1 cellular context compared by ENCODE assay signal in the genomic region with DNA sequence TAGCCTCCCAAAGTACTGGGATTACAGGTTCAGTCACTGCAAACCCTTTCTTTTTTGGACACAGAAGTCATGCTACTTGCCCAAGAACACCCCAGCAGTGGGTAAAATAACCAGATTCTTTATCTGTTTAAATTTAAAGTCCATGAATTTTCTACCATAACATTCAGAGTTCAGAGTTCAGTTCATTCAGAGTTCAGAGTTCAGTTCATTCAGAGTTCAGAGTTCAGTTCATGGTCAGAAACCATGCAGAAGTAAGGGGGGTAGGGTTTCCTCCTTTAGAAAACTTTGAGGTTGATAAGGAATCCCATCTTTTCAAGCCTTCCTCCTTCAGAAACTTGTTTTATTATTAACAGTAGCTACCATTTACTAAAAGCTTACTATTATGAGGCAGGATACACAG.
TF ChIP-seq lines count a peak whose summit lies in the region.

No MANE protein-coding gene starts in this region.

TF ChIP-seq in SK-N-SH treated with all-trans-retinoic acid at 6 μM for 48 hours, 23 proteins besides CTCF, POLR2A, EP300 and RAD21 (continued from another document):
- TF ChIP-seq GLIS3 (CRISPR knock-in tag; IDR thresholded peaks at IDR 0.05): no peak
- TF ChIP-seq, protein P1, sequence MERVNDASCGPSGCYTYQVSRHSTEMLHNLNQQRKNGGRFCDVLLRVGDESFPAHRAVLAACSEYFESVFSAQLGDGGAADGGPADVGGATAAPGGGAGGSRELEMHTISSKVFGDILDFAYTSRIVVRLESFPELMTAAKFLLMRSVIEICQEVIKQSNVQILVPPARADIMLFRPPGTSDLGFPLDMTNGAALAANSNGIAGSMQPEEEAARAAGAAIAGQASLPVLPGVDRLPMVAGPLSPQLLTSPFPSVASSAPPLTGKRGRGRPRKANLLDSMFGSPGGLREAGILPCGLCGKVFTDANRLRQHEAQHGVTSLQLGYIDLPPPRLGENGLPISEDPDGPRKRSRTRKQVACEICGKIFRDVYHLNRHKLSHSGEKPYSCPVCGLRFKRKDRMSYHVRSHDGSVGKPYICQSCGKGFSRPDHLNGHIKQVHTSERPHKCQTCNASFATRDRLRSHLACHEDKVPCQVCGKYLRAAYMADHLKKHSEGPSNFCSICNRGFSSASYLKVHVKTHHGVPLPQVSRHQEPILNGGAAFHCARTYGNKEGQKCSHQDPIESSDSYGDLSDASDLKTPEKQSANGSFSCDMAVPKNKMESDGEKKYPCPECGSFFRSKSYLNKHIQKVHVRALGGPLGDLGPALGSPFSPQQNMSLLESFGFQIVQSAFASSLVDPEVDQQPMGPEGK (CRISPR knock-in tag; IDR thresholded peaks at IDR 0.05; ENCODE audit: borderline replicate concordance): no peak
- no peak for TF ChIP-seq RARB (CRISPR knock-in tag; IDR thresholded peaks at IDR 0.05)
- no peak for TF ChIP-seq ARNTL (CRISPR knock-in tag; IDR thresholded peaks at IDR 0.05; ENCODE audit: borderline replicate concordance, low read depth)
- no peak for TF ChIP-seq CSDC2 (CRISPR knock-in tag; IDR thresholded peaks at IDR 0.05)
- no peak for TF ChIP-seq ZNF8 (CRISPR knock-in tag; IDR thresholded peaks at IDR 0.05)
- TF ChIP-seq, protein P2, sequence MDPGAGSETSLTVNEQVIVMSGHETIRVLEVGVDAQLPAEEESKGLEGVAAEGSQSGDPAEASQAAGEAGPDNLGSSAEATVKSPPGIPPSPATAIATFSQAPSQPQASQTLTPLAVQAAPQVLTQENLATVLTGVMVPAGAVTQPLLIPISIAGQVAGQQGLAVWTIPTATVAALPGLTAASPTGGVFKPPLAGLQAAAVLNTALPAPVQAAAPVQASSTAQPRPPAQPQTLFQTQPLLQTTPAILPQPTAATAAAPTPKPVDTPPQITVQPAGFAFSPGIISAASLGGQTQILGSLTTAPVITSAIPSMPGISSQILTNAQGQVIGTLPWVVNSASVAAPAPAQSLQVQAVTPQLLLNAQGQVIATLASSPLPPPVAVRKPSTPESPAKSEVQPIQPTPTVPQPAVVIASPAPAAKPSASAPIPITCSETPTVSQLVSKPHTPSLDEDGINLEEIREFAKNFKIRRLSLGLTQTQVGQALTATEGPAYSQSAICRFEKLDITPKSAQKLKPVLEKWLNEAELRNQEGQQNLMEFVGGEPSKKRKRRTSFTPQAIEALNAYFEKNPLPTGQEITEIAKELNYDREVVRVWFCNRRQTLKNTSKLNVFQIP (CRISPR knock-in tag; IDR thresholded peaks at IDR 0.05; ENCODE audit: borderline replicate concordance, low read depth): no peak
- TF ChIP-seq ZFP3 (CRISPR knock-in tag; IDR thresholded peaks at IDR 0.05): no peak
TF ChIP-seq in SK-N-SH treated with all-trans-retinoic acid at 6 μM for 48 hours: peak in this region for 0.
